Comparison of ENCODE assay signal across 18 cellular contexts in genomic region chr17:19390951-19391350, GRCh38. TPM values are rescaled to one million over a fixed set of nuclear protein-coding genes. Genes with fewer than 3 reads are reported as not detected.
"Had no signal": no experiment of that assay in that cellular context is flagged by ENCODE, and none has a peak within 500 bp of the region (broad histone marks: within the 10 kb centered on the region; RNA-seq: fewer than 3 reads in every experiment).

No MANE protein-coding gene starts in this region.

- H3K4me1 Mint-ChIP-seq: memory B cell; stimulated activated memory B cell treated with anti-CD40 and anti-IgM and Interleukin-4, amounts not matched to agents 10 μg/mL and 1 μg/mL and 100 μg/mL, for 72 hours had no signal

- H3K4me3 ChIP-seq: body of pancreas, gastrocnemius medialis, heart right ventricle, pancreas, vagina had no signal

- H3K9me3 Mint-ChIP-seq: activated CD4-positive, alpha-beta memory T cell treated with anti-CD3 and anti-CD28 coated beads for 36 hours; memory B cell; naive thymus-derived CD8-positive, alpha-beta T cell; stimulated activated memory B cell treated with anti-CD40 and anti-IgM and Interleukin-4, amounts not matched to agents 10 μg/mL and 1 μg/mL and 100 μg/mL, for 72 hours had no signal

- H3K27me3 ChIP-seq: body of pancreas, gastrocnemius medialis, heart right ventricle, neutrophil, pancreas, vagina had no signal

- H3K27me3 Mint-ChIP-seq: activated CD4-positive, alpha-beta memory T cell treated with anti-CD3 and anti-CD28 coated beads for 36 hours; activated CD4-positive, alpha-beta T cell treated with anti-CD3 and anti-CD28 coated beads for 36 hours had no signal

- H3K9me3 ChIP-seq: body of pancreas, gastrocnemius medialis, heart right ventricle, neutrophil, pancreas, vagina had no signal

- DNase-seq: activated CD4-positive, alpha-beta memory T cell treated with anti-CD3 and anti-CD28 coated beads for 36 hours; activated CD4-positive, alpha-beta T cell treated with anti-CD3 and anti-CD28 coated beads for 36 hours; activated T-cell treated with anti-CD3 and anti-CD28 coated beads for 4 hours; effector CD4-positive, alpha-beta T cell; gastrocnemius medialis; heart right ventricle; naive thymus-derived CD8-positive, alpha-beta T cell; pancreas; stimulated activated CD4-positive, alpha-beta T cell treated with anti-CD3 and anti-CD28 coated beads, Interleukin-4, amount 100 ng/mL, for 4 hours had no signal

- H3K27ac ChIP-seq: body of pancreas, gastrocnemius medialis, neutrophil, pancreas had no signal

- H3K4me3 Mint-ChIP-seq: activated CD4-positive, alpha-beta memory T cell treated with anti-CD3 and anti-CD28 coated beads for 36 hours; activated CD4-positive, alpha-beta T cell treated with anti-CD3 and anti-CD28 coated beads for 36 hours; activated naive CD8-positive, alpha-beta T cell; memory B cell; naive thymus-derived CD8-positive, alpha-beta T cell; stimulated activated memory B cell treated with anti-CD40 and anti-IgM and Interleukin-4, amounts not matched to agents 10 μg/mL and 1 μg/mL and 100 μg/mL, for 72 hours had no signal

- H3K27ac Mint-ChIP-seq: activated CD4-positive, alpha-beta memory T cell treated with anti-CD3 and anti-CD28 coated beads for 36 hours; activated CD4-positive, alpha-beta T cell treated with anti-CD3 and anti-CD28 coated beads for 36 hours; activated naive CD8-positive, alpha-beta T cell; memory B cell; naive thymus-derived CD8-positive, alpha-beta T cell; stimulated activated memory B cell treated with anti-CD40 and anti-IgM and Interleukin-4, amounts not matched to agents 10 μg/mL and 1 μg/mL and 100 μg/mL, for 72 hours had no signal

- H3K36me3 ChIP-seq: gastrocnemius medialis, heart right ventricle, neutrophil, pancreas, vagina had no signal

- ATAC-seq: activated CD4-positive, alpha-beta T cell treated with anti-CD3 and anti-CD28 coated beads for 36 hours; body of pancreas; esophagus mucosa; gastrocnemius medialis; heart right ventricle; naive thymus-derived CD8-positive, alpha-beta T cell; pancreas; sciatic nerve; stimulated activated memory B cell treated with anti-CD40 and anti-IgM and Interleukin-4, amounts not matched to agents 10 μg/mL and 1 μg/mL and 100 μg/mL, for 72 hours had no signal

- H3K36me3 Mint-ChIP-seq: activated CD4-positive, alpha-beta memory T cell treated with anti-CD3 and anti-CD28 coated beads for 36 hours; activated naive CD8-positive, alpha-beta T cell; memory B cell; naive thymus-derived CD8-positive, alpha-beta T cell; stimulated activated memory B cell treated with anti-CD40 and anti-IgM and Interleukin-4, amounts not matched to agents 10 μg/mL and 1 μg/mL and 100 μg/mL, for 72 hours had no signal

- H3K4me1 ChIP-seq: body of pancreas, pancreas had no signal

RNA-seq across cellular contexts. Expression of gene MFAP4, which starts 4.0 kb away (rescaled TPM):
- total RNA-seq: activated CD4-positive, alpha-beta memory T cell treated with anti-CD3 and anti-CD28 coated beads for 36 hours; activated CD4-positive, alpha-beta T cell treated with anti-CD3 and anti-CD28 coated beads for 36 hours; naive thymus-derived CD8-positive, alpha-beta T cell; T-helper 2 cell treated with Interferon-gamma antibody and Interleukin-4, amounts not matched to agents 100 ng/mL and 5 ng/mL, for 36 hours had no signal
- polyA plus RNA-seq: naive thymus-derived CD8-positive, alpha-beta T cell had no signal
